Comparison of ENCODE assay signal across 9 cellular contexts in the genomic region with DNA sequence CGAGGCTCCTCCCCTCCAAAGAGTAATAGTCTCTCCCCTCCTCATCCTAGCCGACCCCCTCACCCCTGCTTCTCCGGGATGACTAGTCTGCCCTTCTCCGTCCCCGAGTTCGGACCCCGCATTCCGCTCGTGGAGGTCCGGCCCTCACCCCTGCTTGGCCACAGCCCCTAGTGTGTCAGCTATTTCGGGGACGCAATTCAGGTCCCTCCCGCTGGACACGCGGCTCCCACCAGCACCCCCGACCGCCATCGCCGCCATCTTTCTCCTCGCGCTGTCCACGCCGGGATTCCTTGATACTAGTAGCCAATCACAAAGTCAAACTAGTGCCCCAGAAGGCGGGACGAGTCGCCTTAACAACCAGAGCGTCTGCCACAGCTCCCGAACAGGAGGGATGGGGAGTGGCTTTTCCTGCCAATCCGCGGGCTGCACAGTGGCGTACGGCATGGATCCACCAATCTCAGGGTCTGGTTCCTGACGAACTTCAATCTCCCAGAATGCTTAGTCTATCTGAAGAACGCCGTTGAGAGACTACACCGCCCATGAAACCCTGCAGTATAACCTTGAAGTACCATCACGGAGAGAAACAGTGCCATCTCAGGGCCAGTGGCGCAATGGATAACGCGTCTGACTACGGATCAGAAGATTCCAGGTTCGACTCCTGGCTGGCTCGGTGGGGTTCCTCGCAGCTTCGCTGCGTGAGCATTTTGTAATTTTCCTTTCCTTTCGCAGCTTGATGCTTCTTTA. TPM values are rescaled to one million over a fixed set of nuclear protein-coding genes. Genes with fewer than 3 reads are reported as not detected.
DNase-seq lines count a peak whose midpoint lies in the region; ATAC-seq and TF ChIP-seq lines count a peak whose summit lies in the region.
"Had no signal": no experiment of that assay in that cellular context is flagged by ENCODE, and none has a peak within 500 bp of the region (broad histone marks: within the 10 kb centered on the region; RNA-seq: fewer than 3 reads in every experiment).

A gene (minus strand): TSS at position 273 of the 744 bp plus-strand sequence. CDS start 15 bp downstream, at position 258.

- H3K27ac ChIP-seq in spleen: peak within 1 kb of the TSS; percentile 81 to 92 (median 88)

- no peak for TF ChIP-seq CTCF in AG10803 (conservative IDR thresholded peaks at IDR 0.05; ENCODE audit: low read length)
- TF ChIP-seq CTCF in spleen (IDR thresholded peaks at IDR 0.05 in 8 of 11, conservative IDR thresholded peaks at IDR 0.05 in 3 of 11): peak in 4 of 11 experiments; percentile 15 to 35 (median 21)

- DNase-seq in AG10803 (ENCODE audit: low read depth): peak; percentile 100
- peak; percentile 99 for DNase-seq in NCI-H345 treated with DMSO at 0.1 percent for 48 hours (lab: John Stamatoyannopoulos, UW; ENCODE audit: unreplicated experiment)
- peak; percentile 91 to 100 (median 95) for DNase-seq in activated CD4-positive, CD25-positive, alpha-beta regulatory T cell (lab: John Stamatoyannopoulos, UW)
- DNase-seq in central memory CD8-positive, alpha-beta T cell (ENCODE audit: low spot score in 2 of 2): peak; percentile 97 to 99
- DNase-seq in inferior parietal cortex (ENCODE audit: extremely low spot score): peak; percentile 100
- DNase-seq in spleen: peak; percentile 97

- peaks cover 11% of the 10 kb centered on the region for H3K4me1 Mint-ChIP-seq in central memory CD8-positive, alpha-beta T cell

- 0 to 1% (median 1%) methylated on average over 36 to 47 of the region's 47 CpGs for WGBS in spleen, 5 donors

- intact Hi-C loops in spleen (cut with DNase I; ENCODE audit: low total_unique reads): no loop called here

- H3K9me3 ChIP-seq in spleen: no peaks in the 10 kb centered on the region

- H3K4me3 ChIP-seq in AG10803 (ENCODE audit: low read length) (peak within 1 kb of the TSS; percentile 99), spleen (peak within 1 kb of the TSS; percentile 69 to 99 (median 80))

- peak; percentile 88 for ATAC-seq in GM19035 (IDR thresholded peaks at IDR 0.05; ENCODE audit: unreplicated experiment)
- ATAC-seq in HG03342 (IDR thresholded peaks at IDR 0.05; ENCODE audit: unreplicated experiment): peak; percentile 89
- peak; percentile 98 for ATAC-seq in central memory CD8-positive, alpha-beta T cell (replicated peaks; ENCODE audit: extremely low read depth, poor library complexity, severe bottlenecking)

- no peak within 1 kb of the TSS for H3K4me3 Mint-ChIP-seq in central memory CD8-positive, alpha-beta T cell
- H3K4me3 Mint-ChIP-seq: activated naive CD8-positive, alpha-beta T cell had no signal

- no peaks in the 10 kb centered on the region for H3K27me3 ChIP-seq in spleen (replicated peaks in 1 of 7)

- peak in 2 of 3 donors; percentile 8 to 53 for TF ChIP-seq POLR2A in spleen (IDR thresholded peaks at IDR 0.05)

- H3K36me3 ChIP-seq in spleen: peaks cover 0 to 27% (median 23%) of the 10 kb centered on the region in 6 donors

- H3K27me3 Mint-ChIP-seq in central memory CD8-positive, alpha-beta T cell: no peaks in the 10 kb centered on the region
- H3K27me3 Mint-ChIP-seq: activated naive CD8-positive, alpha-beta T cell had no signal

- H3K36me3 Mint-ChIP-seq in central memory CD8-positive, alpha-beta T cell (ENCODE audit: insufficient read depth): peaks cover 11% of the 10 kb centered on the region

- H3K9me3 Mint-ChIP-seq in central memory CD8-positive, alpha-beta T cell: no peaks in the 10 kb centered on the region

- peaks cover 12 to 46% (median 26%) of the 10 kb centered on the region in 6 donors for H3K4me1 ChIP-seq in spleen

- H3K27ac Mint-ChIP-seq in central memory CD8-positive, alpha-beta T cell (ENCODE audit: low read depth): no peak within 1 kb of the TSS
- H3K27ac Mint-ChIP-seq: activated naive CD8-positive, alpha-beta T cell had no signal

RNA-seq across cellular contexts. Expression of the gene that starts here (rescaled TPM):
- 10 to 100 TPM; 31.1 to 44.7 (median 40.6) TPM for total RNA-seq in spleen
- polyA plus RNA-seq in spleen: 10 to 100 TPM; 18.6 to 30.6 (median 24.9) TPM

Comparison
In these comparisons a context has a peak if more than half of its experiments do, and no peak if none do; other contexts are left out.
1. Peak in every context shown above with its lines: DNase-seq, ATAC-seq, H3K4me3 ChIP-seq and H3K27ac ChIP-seq.